Comparison of ENCODE assay signal across 8 cellular contexts in genomic region chr3:185822221-185822956, GRCh38. TPM values are rescaled to one million over a fixed set of nuclear protein-coding genes. Genes with fewer than 3 reads are reported as not detected.
DNase-seq lines count a peak whose midpoint lies in the region; ATAC-seq and TF ChIP-seq lines count a peak whose summit lies in the region.

No MANE protein-coding gene starts in this region.

- H3K9ac ChIP-seq in trophoblast cell (ENCODE audit: low read length): no peak overlapping the region

- no peak overlapping the region for H3K4ac ChIP-seq in trophoblast cell (ENCODE audit: low read depth, low read length)

- H3K27ac Mint-ChIP-seq in activated CD4-positive, alpha-beta memory T cell treated with anti-CD3 and anti-CD28 coated beads for 36 hours: no peak overlapping the region

- in situ Hi-C loops in KBM-7 (cut with MboI; ENCODE audit: low pct_unique_long_range_greater_than_20kb, low sequenced_read_pairs): no loop called here

- DNase-seq in H4 (ENCODE audit: low spot score) (peak; percentile 22), RWPE1 (ENCODE audit: low spot score) (peak; percentile 65), fibroblast of mammary gland (ENCODE audit: low read depth) (peak; percentile 83), trophoblast cell (peak in 1 of 2 donors; percentile 68), KBM-7 (no peak)
- DNase-seq in activated CD4-positive, alpha-beta memory T cell treated with anti-CD3 and anti-CD28 coated beads for 36 hours: no peak

- intact Hi-C loops in activated CD4-positive, alpha-beta memory T cell treated with anti-CD3 and anti-CD28 coated beads for 36 hours (cut with micrococcal nuclease): no loop called here

- no peak for ATAC-seq in GM21381 (IDR thresholded peaks at IDR 0.05; ENCODE audit: unreplicated experiment)
- ATAC-seq in GM18498 (IDR thresholded peaks at IDR 0.05; ENCODE audit: unreplicated experiment): no peak

- peaks cover 0 to 1% of the 10 kb centered on the region in 2 experiments for H3K36me3 ChIP-seq in trophoblast cell (ENCODE audit: control insufficient read depth in 1 of 2, insufficient read depth in 2 of 2, low read length in 2 of 2)

- no peaks in the 10 kb centered on the region for H3K9me3 Mint-ChIP-seq in activated CD4-positive, alpha-beta memory T cell treated with anti-CD3 and anti-CD28 coated beads for 36 hours

- TF ChIP-seq CTCF in RWPE1 (conservative IDR thresholded peaks at IDR 0.05; ENCODE audit: low read depth) (no peak), fibroblast of mammary gland (conservative IDR thresholded peaks at IDR 0.05; ENCODE audit: control insufficient read depth, insufficient read depth, low read depth, low read length) (no peak)

- H3K27me3 Mint-ChIP-seq in activated CD4-positive, alpha-beta memory T cell treated with anti-CD3 and anti-CD28 coated beads for 36 hours: peaks cover 55% of the 10 kb centered on the region

- H2BK120ac ChIP-seq in trophoblast cell (ENCODE audit: insufficient read depth, low read length, poor library complexity): no peak overlapping the region

- no CpG with 5 or more reads among the region's 9 CpGs for WGBS in trophoblast cell (ENCODE audit: extremely low coverage, insufficient coverage, insufficient read length)

- H3K27me3 ChIP-seq in trophoblast cell (ENCODE audit: insufficient read depth, low read length): no peaks in the 10 kb centered on the region

- peaks cover 4 to 6% of the 10 kb centered on the region in 2 experiments for H3K4me1 ChIP-seq in trophoblast cell (ENCODE audit: control insufficient read depth in 1 of 2, insufficient read depth in 2 of 2, low read length in 2 of 2)

- no peak overlapping the region for H2BK12ac ChIP-seq in trophoblast cell (ENCODE audit: low read length)

- peaks cover 9% of the 10 kb centered on the region for H3K4me1 Mint-ChIP-seq in activated CD4-positive, alpha-beta memory T cell treated with anti-CD3 and anti-CD28 coated beads for 36 hours (ENCODE audit: low read depth)

- H3K27ac ChIP-seq in RWPE1: peak overlapping the region; percentile 95
- no peak overlapping the region for H3K27ac ChIP-seq in trophoblast cell (ENCODE audit: low read depth, low read length)

- peaks cover 30% of the 10 kb centered on the region for H3K79me1 ChIP-seq in trophoblast cell (ENCODE audit: low read length)

- H3K18ac ChIP-seq in trophoblast cell (ENCODE audit: low read length): no peak overlapping the region

- H3K14ac ChIP-seq in trophoblast cell (ENCODE audit: low read length): no peak overlapping the region

- no peak overlapping the region for H2AFZ ChIP-seq in trophoblast cell (ENCODE audit: insufficient read depth, low read length, poor library complexity)

- POLR2A ChIA-PET in RWPE1 (lab: Yijun Ruan, JAX; ENCODE audit: low non-redundant PET): no interaction called here
- POLR2A ChIA-PET in activated CD4-positive, alpha-beta memory T cell treated with anti-CD3 and anti-CD28 coated beads for 36 hours (lab: Charles Lee): no interaction called here

- H3K4me2 ChIP-seq in trophoblast cell (ENCODE audit: low read length): peak overlapping the region; percentile 88

- no peak overlapping the region for H3K23ac ChIP-seq in trophoblast cell (ENCODE audit: low read length)

- no peak overlapping the region for H3K4me3 Mint-ChIP-seq in activated CD4-positive, alpha-beta memory T cell treated with anti-CD3 and anti-CD28 coated beads for 36 hours

- no peak overlapping the region for H4K8ac ChIP-seq in trophoblast cell (ENCODE audit: low read depth, low read length)

- H2AK5ac ChIP-seq in trophoblast cell (ENCODE audit: low read length): no peak overlapping the region

- CTCF ChIA-PET in RWPE1 (lab: Yijun Ruan, JAX): interaction anchor here (0.6 to 2.7 kb wide), 5 partner anchors 10 to 968 kb away, joined by 3 to 16 read pairs (median 3); no protein-coding TSS in a partner anchor
- CTCF ChIA-PET in activated CD4-positive, alpha-beta memory T cell treated with anti-CD3 and anti-CD28 coated beads for 36 hours (lab: Charles Lee): interaction anchor here (0.9 to 1.4 kb wide), 4 partner anchors 8 to 121 kb away, joined by 3 to 7 read pairs (median 4); no protein-coding TSS in a partner anchor

- H3K79me2 ChIP-seq in trophoblast cell (ENCODE audit: control insufficient read depth, insufficient read depth, low read length, poor library complexity): peaks cover 29% of the 10 kb centered on the region

- no peaks in the 10 kb centered on the region for H3K9me3 ChIP-seq in trophoblast cell (ENCODE audit: insufficient read depth, low read depth, low read length)

- no peak overlapping the region for H4K91ac ChIP-seq in trophoblast cell (ENCODE audit: low read depth, low read length)

- no peak overlapping the region for H4K12ac ChIP-seq in trophoblast cell (ENCODE audit: low read depth, low read length)

- H3K36me3 Mint-ChIP-seq in activated CD4-positive, alpha-beta memory T cell treated with anti-CD3 and anti-CD28 coated beads for 36 hours: no peaks in the 10 kb centered on the region

- H3K4me3 ChIP-seq in fibroblast of mammary gland (ENCODE audit: control insufficient read depth, low read depth, low read length): peak overlapping the region; percentile 75
- H3K4me3 ChIP-seq in trophoblast cell (ENCODE audit: low read depth, low read length): no peak overlapping the region

- H2BK5ac ChIP-seq in trophoblast cell (ENCODE audit: low read depth, low read length, poor library complexity): no peak overlapping the region

RNA-seq across cellular contexts. Expression of gene IGF2BP2, which starts 2.5 kb away (rescaled TPM):
- 17.7 and 23.7 TPM in 2 replicates for total RNA-seq in H4 (2014; rRNA removed; shearing (Covaris generic))
- 136 TPM in 2 replicates for polyA plus RNA-seq in trophoblast cell (2013)
- total RNA-seq in activated CD4-positive, alpha-beta memory T cell treated with anti-CD3 and anti-CD28 coated beads for 36 hours: under 1 TPM; 0.29 to 0.55 TPM

Comparison
In these comparisons a context has a peak if more than half of its experiments do, and no peak if none do; other contexts are left out.
1. DNase-seq: peak in H4 (single experiment), RWPE1 (single experiment) and fibroblast of mammary gland (single experiment); none in activated CD4-positive, alpha-beta memory T cell treated with anti-CD3 and anti-CD28 coated beads for 36 hours (single experiment) and KBM-7 (single experiment).
2. RNA of gene IGF2BP2, which starts 2.5 kb away (total RNA-seq): 17.7 to 23.7 TPM in H4; 0.29 to 0.55 TPM in activated CD4-positive, alpha-beta memory T cell treated with anti-CD3 and anti-CD28 coated beads for 36 hours; every median in the first group is over 10 times any median in the second.